Comparison of ENCODE assay signal across 27 cellular contexts in genomic region chr19:23665651-23666410, GRCh38. TPM values are rescaled to one million over a fixed set of nuclear protein-coding genes. Genes with fewer than 3 reads are reported as not detected.
A peak's percentile ranks its signal among the peaks of the same experiment; 100 is the strongest.
DNase-seq lines count a peak whose midpoint lies in the region; TF ChIP-seq lines count a peak whose summit lies in the region.
"Had no signal": no experiment of that assay in that cellular context is flagged by ENCODE, and none has a peak within 500 bp of the region (broad histone marks: within the 10 kb centered on the region; RNA-seq: fewer than 3 reads in every experiment).

No MANE protein-coding gene starts in this region.

- intact Hi-C loops in CD14-positive monocyte (cut with micrococcal nuclease) = no loop called here

- H3K4me3 Mint-ChIP-seq in endothelial cell (ENCODE audit: unreplicated experiment) (peak overlapping the region; percentile 25), CD14-positive monocyte (no peak overlapping the region)
- H3K4me3 Mint-ChIP-seq: CD8-positive, alpha-beta T cell; IgD-negative memory B cell had no signal

- H3K27ac Mint-ChIP-seq in endothelial cell (ENCODE audit: unreplicated experiment) (no peak overlapping the region), CD14-positive monocyte (no peak overlapping the region)
- H3K27ac Mint-ChIP-seq: CD8-positive, alpha-beta T cell; IgD-negative memory B cell had no signal

- H3K4me3 ChIP-seq in BLaER1 = 0 out of 2 replicates have a peak overlapping the region, but pooled peaks have one; percentile 4
- H3K4me3 ChIP-seq in HUES6 (ENCODE audit: low read depth, low read length) = no peak overlapping the region
- peak overlapping the region; percentile 18; the same call in 1 of the 2 replicates for H3K4me3 ChIP-seq in iPS-20b (ENCODE audit: low read length)
- H3K4me3 ChIP-seq in BE2C (ENCODE audit: low read depth, low read length) = no peak overlapping the region
- H3K4me3 ChIP-seq: BLaER1 treated with 17β-estradiol and CSF1 and Interleukin-3, amounts not matched to agents 10 nM and 100 nM; PC-9; SJCRH30 had no signal

- H3K4me2 ChIP-seq in BLaER1 = no peak overlapping the region
- H3K4me2 ChIP-seq: BLaER1 treated with 17β-estradiol and CSF1 and Interleukin-3, amounts not matched to agents 10 nM and 100 nM; KMS-11; PC-9 had no signal

- TF ChIP-seq CTCF in endothelial cell (IDR thresholded peaks at IDR 0.05; ENCODE audit: unreplicated experiment) (no peak), CD14-positive monocyte (IDR thresholded peaks at IDR 0.05) (no peak), BE2C (IDR thresholded peaks at IDR 0.05; ENCODE audit: low read depth, low read length) (no peak)

- no peak overlapping the region for H3K9ac ChIP-seq in BLaER1
- H3K9ac ChIP-seq in HUES6 (ENCODE audit: low read length) = no peak overlapping the region
- no peak overlapping the region for H3K9ac ChIP-seq in iPS-20b (ENCODE audit: low read depth, low read length)
- H3K9ac ChIP-seq: BLaER1 treated with 17β-estradiol and CSF1 and Interleukin-3, amounts not matched to agents 10 nM and 100 nM; KMS-11 had no signal

- peaks cover 98% of the 10 kb centered on the region for H3K9me3 ChIP-seq in BLaER1
- peaks cover 56% of the 10 kb centered on the region; the same call in 1 of the 2 replicates for H3K9me3 ChIP-seq in HUES6 (ENCODE audit: control insufficient read depth, insufficient read depth, low read depth, low read length)
- peaks cover 15% of the 10 kb centered on the region for H3K9me3 ChIP-seq in iPS-20b (ENCODE audit: insufficient read depth, low read depth, low read length)
- no peaks in the 10 kb centered on the region for H3K9me3 ChIP-seq in BE2C

- H3K9me3 Mint-ChIP-seq in endothelial cell (ENCODE audit: unreplicated experiment) = peaks cover 13% of the 10 kb centered on the region
- peaks cover 45 to 94% (median 85%) of the 10 kb centered on the region in 7 donors for H3K9me3 Mint-ChIP-seq in CD14-positive monocyte

- H3K4me1 ChIP-seq in BLaER1 (no peaks in the 10 kb centered on the region), HUES6 (ENCODE audit: control insufficient read depth, insufficient read depth, low read length) (peaks cover 11% of the 10 kb centered on the region), iPS-20b (ENCODE audit: insufficient read depth, low read length) (peaks cover 20% of the 10 kb centered on the region; the same call in 1 of the 2 replicates), BE2C (no peaks in the 10 kb centered on the region)
- H3K4me1 ChIP-seq: BLaER1 treated with 17β-estradiol and CSF1 and Interleukin-3, amounts not matched to agents 10 nM and 100 nM; Caco-2; SJCRH30 had no signal

- H3K27me3 ChIP-seq in BLaER1 = no peaks in the 10 kb centered on the region
- no peaks in the 10 kb centered on the region for H3K27me3 ChIP-seq in HUES6 (ENCODE audit: control insufficient read depth, insufficient read depth, low read length)
- H3K27me3 ChIP-seq in iPS-20b (ENCODE audit: insufficient read depth, low read length) = no peaks in the 10 kb centered on the region
- no peaks in the 10 kb centered on the region for H3K27me3 ChIP-seq in BE2C
- H3K27me3 ChIP-seq: BLaER1 treated with 17β-estradiol and CSF1 and Interleukin-3, amounts not matched to agents 10 nM and 100 nM; SJCRH30 had no signal

- H3K36me3 ChIP-seq in BLaER1 (peaks cover 99% of the 10 kb centered on the region), HUES6 (ENCODE audit: control insufficient read depth, insufficient read depth, low read length) (peaks cover 80% of the 10 kb centered on the region), iPS-20b (ENCODE audit: insufficient read depth, low read depth, low read length) (peaks cover 49% of the 10 kb centered on the region), BE2C (peaks cover 23% of the 10 kb centered on the region)

- H3K27me3 Mint-ChIP-seq in endothelial cell (ENCODE audit: unreplicated experiment) = peaks cover 3% of the 10 kb centered on the region
- peaks cover 0 to 2% (median 1%) of the 10 kb centered on the region in 3 donors for H3K27me3 Mint-ChIP-seq in CD14-positive monocyte (ENCODE audit: low read depth in 3 of 3)
- H3K27me3 Mint-ChIP-seq: IgD-negative memory B cell had no signal

- H3K27ac ChIP-seq in BLaER1 (no peak overlapping the region), HUES6 (ENCODE audit: low read depth, low read length) (0 out of 2 replicates have a peak overlapping the region, but pooled peaks have one; percentile 34), iPS-20b (ENCODE audit: low read length) (peak overlapping the region; percentile 13), substantia nigra (ENCODE audit: low read depth, low read length, poor library complexity, severe bottlenecking) (no peak overlapping the region)
- H3K27ac ChIP-seq: BLaER1 treated with 17β-estradiol and CSF1 and Interleukin-3, amounts not matched to agents 10 nM and 100 nM; KMS-11; PC-9; SJCRH30 had no signal

- DNase-seq in endothelial cell (ENCODE audit: low spot score) = no peak
- DNase-seq in CD14-positive monocyte (ENCODE audit: low spot score) = no peak
- DNase-seq in substantia nigra (lab: John Stamatoyannopoulos, UW) = no peak
- DNase-seq in BE2C = no peak
- DNase-seq: 8988T; Caco-2; CD8-positive, alpha-beta T cell; DMS79; EL; GF-D8; MM.1S; NCI-H1048; NCI-H1417; NCI-H1694; NCI-H2029 treated with DMSO at 0.1 percent for 48 hours; NCI-H446 treated with DMSO at 0.1 percent for 48 hours; NCI-H526; NCI-H82; NK-92 treated with Interleukin-12 subunit alpha and Interleukin-12 subunit beta, amount 100 ng/mL, for 24 hours; PC-9; SJCRH30 had no signal

- peaks cover 53% of the 10 kb centered on the region; the same call in 1 of the 2 replicates for H4K20me1 ChIP-seq in BLaER1

- H3K36me3 Mint-ChIP-seq in endothelial cell (ENCODE audit: low read depth, unreplicated experiment) (peaks cover 71% of the 10 kb centered on the region), CD14-positive monocyte (peaks cover 55 to 64% of the 10 kb centered on the region in 2 donors)

- peaks cover 2% of the 10 kb centered on the region for H3K4me1 Mint-ChIP-seq in endothelial cell (ENCODE audit: unreplicated experiment)
- no peaks in the 10 kb centered on the region for H3K4me1 Mint-ChIP-seq in CD14-positive monocyte

RNA-seq across cellular contexts. Expression of gene ZNF675, which starts 21.2 kb away (rescaled TPM):
- 17.4 TPM for total RNA-seq in endothelial cell (ENCODE audit: unreplicated experiment)
- 1 to 10 TPM; 1.8 to 6.7 TPM for polyA plus RNA-seq in CD14-positive monocyte
- 4.7 TPM for polyA plus RNA-seq in BE2C (2012; ENCODE audit: insufficient read depth, insufficient read length, low read depth)

Comparison
In these comparisons a context has a peak if more than half of its experiments do, and no peak if none do; other contexts are left out.
1. H3K27ac ChIP-seq: peak in HUES6 (single experiment) and iPS-20b (single experiment); none in BLaER1 (single experiment) and substantia nigra (single experiment).
2. H3K4me3 ChIP-seq: peak in BLaER1 (single experiment) and iPS-20b (single experiment); none in HUES6 (single experiment) and BE2C (single experiment).